Comparison of ENCODE assay signal across 29 cellular contexts in the genomic region with DNA sequence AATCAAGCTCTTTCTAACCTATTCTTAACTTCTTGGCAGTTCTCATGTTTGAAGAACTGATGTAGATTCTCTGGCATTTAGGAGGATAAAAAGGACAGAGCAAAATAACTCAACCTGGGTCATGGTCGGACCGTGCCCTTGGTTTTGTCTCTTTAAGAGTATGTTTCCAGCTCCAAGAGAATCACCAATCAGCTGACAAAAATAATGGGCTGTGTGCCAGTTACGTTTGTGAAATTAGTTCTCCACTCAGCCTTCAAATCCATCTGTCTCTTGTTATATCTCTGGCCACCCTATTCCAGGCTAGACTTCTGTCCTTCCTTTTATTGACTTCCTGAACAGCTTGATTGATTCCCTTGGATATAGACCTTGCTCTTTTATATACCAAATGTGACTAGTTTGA.
"Had no signal": no experiment of that assay in that cellular context is flagged by ENCODE, and none has a peak within 500 bp of the region (broad histone marks: within the 10 kb centered on the region; RNA-seq: fewer than 3 reads in every experiment).

No MANE protein-coding gene starts in this region.

- FAIRE-seq: endometrium, pancreas had no signal

- H3K9me3 ChIP-seq: colonic mucosa, heart right ventricle, pancreas, prostate gland, vagina had no signal

- H3K27ac Mint-ChIP-seq: activated CD4-positive, alpha-beta memory T cell treated with anti-CD3 and anti-CD28 coated beads, Interleukin-2, amount 10 ng/mL, durations not matched to agents 7 days and 5 days; activated CD4-positive, alpha-beta T cell treated with anti-CD3 and anti-CD28 coated beads, Interleukin-2, amount 10 ng/mL, durations not matched to agents 7 days and 5 days; activated naive CD4-positive, alpha-beta T cell treated with anti-CD3 and anti-CD28 coated beads, Interleukin-2, amount 50 U/mL, for 24 hours; activated T-cell treated with anti-CD3 and anti-CD28 coated beads, Interleukin-2, amount 50 U/mL, for 24 hours; activated T-helper 17 cell treated with anti-CD3 and anti-CD28 coated beads, Interleukin-2, amount 50 U/mL, for 72 hours; mesothelial cell of epicardium; nephron progenitor cell; stimulated activated naive CD8-positive, alpha-beta T cell treated with anti-CD3 and anti-CD28 coated beads, Interleukin-15, amount 100 ng/mL, for 72 hours; type B pancreatic cell had no signal

- H3K4me1 Mint-ChIP-seq: activated CD4-positive, alpha-beta memory T cell treated with anti-CD3 and anti-CD28 coated beads, Interleukin-2, amount 10 ng/mL, durations not matched to agents 7 days and 5 days; activated CD4-positive, alpha-beta T cell treated with anti-CD3 and anti-CD28 coated beads, Interleukin-2, amount 10 ng/mL, durations not matched to agents 7 days and 5 days; activated naive CD4-positive, alpha-beta T cell treated with anti-CD3 and anti-CD28 coated beads, Interleukin-2, amount 50 U/mL, for 24 hours; activated T-helper 17 cell treated with anti-CD3 and anti-CD28 coated beads, Interleukin-2, amount 50 U/mL, for 72 hours; naive B cell; stimulated activated naive CD8-positive, alpha-beta T cell treated with anti-CD3 and anti-CD28 coated beads, Interleukin-15, amount 100 ng/mL, for 72 hours had no signal

- H3K27me3 ChIP-seq: colonic mucosa, heart right ventricle, pancreas, vagina had no signal

- ATAC-seq: activated T-helper 17 cell treated with anti-CD3 and anti-CD28 coated beads, Interleukin-2, amount 50 U/mL, for 72 hours; heart right ventricle; sciatic nerve; stimulated activated naive CD8-positive, alpha-beta T cell treated with anti-CD3 and anti-CD28 coated beads, Interleukin-15, amount 100 ng/mL, for 72 hours had no signal

- H3K36me3 ChIP-seq: colonic mucosa, heart right ventricle, pancreas, prostate gland, vagina had no signal

- H3K4me1 ChIP-seq: colonic mucosa, heart right ventricle, pancreas, prostate gland, vagina had no signal

- DNase-seq: activated CD4-positive, alpha-beta memory T cell treated with anti-CD3 and anti-CD28 coated beads, Interleukin-2, amount 10 ng/mL, durations not matched to agents 7 days and 5 days; activated CD4-positive, alpha-beta T cell treated with anti-CD3 and anti-CD28 coated beads for 1 hour; activated CD4-positive, alpha-beta T cell treated with anti-CD3 and anti-CD28 coated beads, Interleukin-2, amount 10 ng/mL, durations not matched to agents 7 days and 5 days; activated CD8-positive, alpha-beta memory T cell treated with anti-CD3 and anti-CD28 coated beads, Interleukin-2, amount 50 U/mL, for 48 hours; activated T-cell treated with anti-CD3 and anti-CD28 coated beads, Interleukin-2, amount 50 U/mL, for 24 hours; anterior cingulate cortex; cerebellar nuclear complex; colonic mucosa; effector CD8-positive, alpha-beta T cell; foreskin melanocyte; naive B cell; nephron progenitor cell; retina; stimulated activated CD4-positive, alpha-beta T cell treated with anti-CD3 and anti-CD28 coated beads, Interleukin-12 subunit alpha, Interleukin-12 subunit beta, amount 100 ng/mL, for 4 hours; stimulated activated CD4-positive, alpha-beta T cell treated with anti-CD3 and anti-CD28 coated beads, Interleukin-4, amount 100 ng/mL, for 1 hour; stimulated activated naive CD8-positive, alpha-beta T cell treated with anti-CD3 and anti-CD28 coated beads, Interleukin-15, amount 100 ng/mL, for 72 hours; substantia nigra; T1000 had no signal

- H3K27me3 Mint-ChIP-seq: stimulated activated naive CD8-positive, alpha-beta T cell treated with anti-CD3 and anti-CD28 coated beads, Interleukin-15, amount 100 ng/mL, for 72 hours; type B pancreatic cell had no signal

- H3K4me3 Mint-ChIP-seq: activated CD4-positive, alpha-beta memory T cell treated with anti-CD3 and anti-CD28 coated beads, Interleukin-2, amount 10 ng/mL, durations not matched to agents 7 days and 5 days; activated CD4-positive, alpha-beta T cell treated with anti-CD3 and anti-CD28 coated beads, Interleukin-2, amount 10 ng/mL, durations not matched to agents 7 days and 5 days; activated naive CD4-positive, alpha-beta T cell treated with anti-CD3 and anti-CD28 coated beads, Interleukin-2, amount 50 U/mL, for 24 hours; activated T-cell treated with anti-CD3 and anti-CD28 coated beads, Interleukin-2, amount 50 U/mL, for 24 hours; activated T-helper 17 cell treated with anti-CD3 and anti-CD28 coated beads, Interleukin-2, amount 50 U/mL, for 72 hours; mesothelial cell of epicardium; naive B cell; nephron progenitor cell; stimulated activated naive CD8-positive, alpha-beta T cell treated with anti-CD3 and anti-CD28 coated beads, Interleukin-15, amount 100 ng/mL, for 72 hours; type B pancreatic cell had no signal

- H3K4me3 ChIP-seq: colonic mucosa, heart right ventricle, pancreas, prostate gland, skin epidermis, vagina had no signal

- H3K27ac ChIP-seq: colonic mucosa, heart right ventricle, pancreas, prostate gland, skin epidermis, vagina had no signal

- H3K36me3 Mint-ChIP-seq: activated naive CD4-positive, alpha-beta T cell treated with anti-CD3 and anti-CD28 coated beads, Interleukin-2, amount 50 U/mL, for 24 hours; mesothelial cell of epicardium; naive B cell; type B pancreatic cell had no signal

- H3K9me3 Mint-ChIP-seq: activated CD4-positive, alpha-beta memory T cell treated with anti-CD3 and anti-CD28 coated beads, Interleukin-2, amount 10 ng/mL, durations not matched to agents 7 days and 5 days; activated CD4-positive, alpha-beta T cell treated with anti-CD3 and anti-CD28 coated beads, Interleukin-2, amount 10 ng/mL, durations not matched to agents 7 days and 5 days; activated naive CD4-positive, alpha-beta T cell treated with anti-CD3 and anti-CD28 coated beads, Interleukin-2, amount 50 U/mL, for 24 hours; activated T-cell treated with anti-CD3 and anti-CD28 coated beads, Interleukin-2, amount 50 U/mL, for 24 hours; nephron progenitor cell had no signal
